26 cellular contexts compared by ENCODE assay signal in the genomic region with DNA sequence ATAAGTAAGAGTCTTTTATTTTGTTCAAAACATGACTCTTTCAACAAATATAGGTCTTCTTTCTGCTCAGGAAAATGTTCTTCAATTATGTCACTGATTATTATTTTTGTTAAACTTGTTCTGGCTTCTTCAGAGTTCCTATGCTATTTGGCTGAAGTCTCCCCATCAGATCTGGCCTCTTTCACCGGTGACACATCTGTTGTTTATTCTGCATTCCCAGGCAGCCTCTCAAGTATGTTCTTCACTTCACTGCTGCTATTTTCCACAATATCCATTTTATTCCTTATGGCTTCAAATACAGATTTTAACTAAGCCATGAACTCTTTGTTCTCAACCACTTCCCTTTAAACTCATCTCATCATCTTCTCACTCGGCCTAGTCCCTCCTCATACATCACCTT. TPM values are rescaled to one million over a fixed set of nuclear protein-coding genes. Genes with fewer than 3 reads are reported as not detected.
DNase-seq lines count a peak whose midpoint lies in the region; ATAC-seq, FAIRE-seq and TF ChIP-seq lines count a peak whose summit lies in the region.
"Had no signal": no experiment of that assay in that cellular context is flagged by ENCODE, and none has a peak within 500 bp of the region (broad histone marks: within the 10 kb centered on the region; RNA-seq: fewer than 3 reads in every experiment).

No MANE protein-coding gene starts in this region.

- peaks cover 23% of the 10 kb centered on the region for H3K36me3 Mint-ChIP-seq in activated T-helper 17 cell treated with anti-CD3 and anti-CD28 coated beads, Interleukin-2, amount 50 U/mL, for 72 hours (ENCODE audit: low read depth)

- peak; percentile 63 for DNase-seq in AG08396 (ENCODE audit: low spot score)
- peak; percentile 46 for DNase-seq in astrocyte of the hippocampus (ENCODE audit: low read depth, low spot score)
- DNase-seq in fibroblast of villous mesenchyme (ENCODE audit: low read depth): peak; percentile 84
- DNase-seq in pancreas: no peak
- DNase-seq in testis: no peak
- no peak for DNase-seq in stimulated activated CD4-positive, alpha-beta T cell treated with anti-CD3 and anti-CD28 coated beads, Interleukin-4, amount 100 ng/mL, for 24 hours
- DNase-seq in anterior cingulate cortex (lab: John Stamatoyannopoulos, UW): no peak
- DNase-seq: activated CD8-positive, alpha-beta T cell treated with anti-CD3 and anti-CD28 coated beads for 36 hours; activated T-cell treated with anti-CD3 and anti-CD28 coated beads, Interleukin-2, amount 50 U/mL, for 4 hours; brain microvascular endothelial cell; CD4-positive, CD25-positive, alpha-beta regulatory T cell; dermis blood vessel endothelial cell; DMS153; heart left ventricle; natural killer cell; NCI-H146; NCI-H748 treated with DMSO at 0.1 percent for 48 hours; SJCRH30; stimulated activated CD4-positive, alpha-beta T cell treated with anti-CD3 and anti-CD28 coated beads, Interleukin-4, amount 100 ng/mL, for 1 hour; T-helper 2 cell had no signal

- peaks cover 0 to 6% (median 0%) of the 10 kb centered on the region in 3 donors for H3K36me3 ChIP-seq in pancreas
- H3K36me3 ChIP-seq in testis (ENCODE audit: low read depth, missing control alignments): no peaks in the 10 kb centered on the region
- H3K36me3 ChIP-seq: brain microvascular endothelial cell, SJCRH30 had no signal

- H3K4me1 ChIP-seq in pancreas: peaks cover 0 to 10% (median 10%) of the 10 kb centered on the region in 3 donors
- H3K4me1 ChIP-seq in testis: no peaks in the 10 kb centered on the region
- H3K4me1 ChIP-seq: SJCRH30 had no signal

- peak; percentile 49 to 71 (median 60) for ATAC-seq in pancreas
- no peak for ATAC-seq in activated T-helper 17 cell treated with anti-CD3 and anti-CD28 coated beads, Interleukin-2, amount 50 U/mL, for 72 hours (replicated peaks)
- ATAC-seq: activated CD8-positive, alpha-beta T cell treated with anti-CD3 and anti-CD28 coated beads for 36 hours; activated T-cell treated with anti-CD3 and anti-CD28 coated beads, Interleukin-2, amount 50 U/mL, for 4 hours; natural killer cell; WTC11 had no signal

- no peaks in the 10 kb centered on the region for H3K27me3 ChIP-seq in pancreas
- no peaks in the 10 kb centered on the region for H3K27me3 ChIP-seq in testis
- H3K27me3 ChIP-seq: brain microvascular endothelial cell, heart left ventricle, SJCRH30 had no signal

- intact Hi-C loops in pancreas (cut with DNase I) (no loop called here), testis (cut with DNase I; ENCODE audit: low total_unique reads) (no loop called here)

- no peak overlapping the region for H3K4me3 ChIP-seq in fibroblast of villous mesenchyme (ENCODE audit: low read depth, low read length)
- no peak overlapping the region for H3K4me3 ChIP-seq in pancreas
- no peak overlapping the region for H3K4me3 ChIP-seq in testis
- H3K4me3 ChIP-seq: heart left ventricle, lung, SJCRH30, smooth muscle cell had no signal

- H3K9me3 Mint-ChIP-seq in activated T-helper 17 cell treated with anti-CD3 and anti-CD28 coated beads, Interleukin-2, amount 50 U/mL, for 72 hours: peaks cover 7% of the 10 kb centered on the region
- H3K9me3 Mint-ChIP-seq: activated naive CD4-positive, alpha-beta T cell treated with anti-CD3 and anti-CD28 coated beads, Interleukin-2, amount 50 U/mL, for 24 hours had no signal

- no peaks in the 10 kb centered on the region for H3K27me3 Mint-ChIP-seq in activated T-helper 17 cell treated with anti-CD3 and anti-CD28 coated beads, Interleukin-2, amount 50 U/mL, for 72 hours
- H3K27me3 Mint-ChIP-seq: activated CD8-positive, alpha-beta T cell treated with anti-CD3 and anti-CD28 coated beads for 36 hours; activated naive CD4-positive, alpha-beta T cell treated with anti-CD3 and anti-CD28 coated beads, Interleukin-2, amount 50 U/mL, for 24 hours; CD4-positive, CD25-positive, alpha-beta regulatory T cell had no signal

- H3K4me1 Mint-ChIP-seq in activated T-helper 17 cell treated with anti-CD3 and anti-CD28 coated beads, Interleukin-2, amount 50 U/mL, for 72 hours: no peaks in the 10 kb centered on the region

- no peak overlapping the region for H3K4me3 Mint-ChIP-seq in activated T-helper 17 cell treated with anti-CD3 and anti-CD28 coated beads, Interleukin-2, amount 50 U/mL, for 72 hours
- H3K4me3 Mint-ChIP-seq: activated CD8-positive, alpha-beta T cell treated with anti-CD3 and anti-CD28 coated beads for 36 hours; activated naive CD4-positive, alpha-beta T cell treated with anti-CD3 and anti-CD28 coated beads, Interleukin-2, amount 50 U/mL, for 24 hours; activated T-cell treated with anti-CD3 and anti-CD28 coated beads, Interleukin-2, amount 50 U/mL, for 4 hours; CD4-positive, CD25-positive, alpha-beta regulatory T cell; natural killer cell; WTC11 had no signal

- no peak overlapping the region for H3K27ac Mint-ChIP-seq in activated T-helper 17 cell treated with anti-CD3 and anti-CD28 coated beads, Interleukin-2, amount 50 U/mL, for 72 hours
- H3K27ac Mint-ChIP-seq: activated CD8-positive, alpha-beta T cell treated with anti-CD3 and anti-CD28 coated beads for 36 hours; activated naive CD4-positive, alpha-beta T cell treated with anti-CD3 and anti-CD28 coated beads, Interleukin-2, amount 50 U/mL, for 24 hours; natural killer cell; WTC11 had no signal

- peak; percentile 41 for FAIRE-seq in pancreas (lab: Jason Lieb, UNC)
- FAIRE-seq: GM12892 had no signal

- H3K9me3 ChIP-seq in pancreas: no peaks in the 10 kb centered on the region
- no peaks in the 10 kb centered on the region for H3K9me3 ChIP-seq in testis

- TF ChIP-seq CTCF in fibroblast of villous mesenchyme (IDR thresholded peaks at IDR 0.05; ENCODE audit: insufficient read depth, low read depth, low read length) (no peak), pancreas (IDR thresholded peaks at IDR 0.05) (no peak), testis (IDR thresholded peaks at IDR 0.05) (no peak)

- H3K27ac ChIP-seq in pancreas (no peak overlapping the region), testis (peak overlapping the region in 1 of 2 donors; percentile 38)
- H3K27ac ChIP-seq: brain microvascular endothelial cell, SJCRH30 had no signal

- 51 to 63% methylated on average over 2 of the region's 2 CpGs for WGBS in pancreas, 2 donors
- WGBS in testis, 2 donors: 61 to 71% methylated on average over 2 of the region's 2 CpGs

- TF ChIP-seq POLR2A in testis (IDR thresholded peaks at IDR 0.05): no peak

RNA-seq across cellular contexts. Expression of a gene that starts 45.7 kb away (rescaled TPM):
- total RNA-seq in fibroblast of villous mesenchyme (19.6 and 20.3 TPM in 2 replicates), pancreas (10 to 100 TPM; 14.7 to 31.8 (median 17.5) TPM), testis (10 to 100 TPM; 58.7 to 67.5 TPM)
- polyA plus RNA-seq in pancreas (10 to 100 TPM in 1 of 2 donors, 1 to 10 TPM in 1; 8.2 to 12.6 TPM), testis (ENCODE audit: insufficient read depth, low read depth, low replicate concordance) (29.0 TPM)
- 10 to 100 TPM; 34.3 to 52.9 TPM for total RNA-seq in activated T-helper 17 cell treated with anti-CD3 and anti-CD28 coated beads, Interleukin-2, amount 50 U/mL, for 72 hours

Comparison
In these comparisons a context has a peak if more than half of its experiments do, and no peak if none do; other contexts are left out.
1. DNase-seq: peak in AG08396 (single experiment), astrocyte of the hippocampus (single experiment) and fibroblast of villous mesenchyme (single experiment); none in pancreas (0 of 6), testis (single experiment), stimulated activated CD4-positive, alpha-beta T cell treated with anti-CD3 and anti-CD28 coated beads, Interleukin-4, amount 100 ng/mL, for 24 hours (single experiment) and anterior cingulate cortex (0 of 58).